In the genomic region with DNA sequence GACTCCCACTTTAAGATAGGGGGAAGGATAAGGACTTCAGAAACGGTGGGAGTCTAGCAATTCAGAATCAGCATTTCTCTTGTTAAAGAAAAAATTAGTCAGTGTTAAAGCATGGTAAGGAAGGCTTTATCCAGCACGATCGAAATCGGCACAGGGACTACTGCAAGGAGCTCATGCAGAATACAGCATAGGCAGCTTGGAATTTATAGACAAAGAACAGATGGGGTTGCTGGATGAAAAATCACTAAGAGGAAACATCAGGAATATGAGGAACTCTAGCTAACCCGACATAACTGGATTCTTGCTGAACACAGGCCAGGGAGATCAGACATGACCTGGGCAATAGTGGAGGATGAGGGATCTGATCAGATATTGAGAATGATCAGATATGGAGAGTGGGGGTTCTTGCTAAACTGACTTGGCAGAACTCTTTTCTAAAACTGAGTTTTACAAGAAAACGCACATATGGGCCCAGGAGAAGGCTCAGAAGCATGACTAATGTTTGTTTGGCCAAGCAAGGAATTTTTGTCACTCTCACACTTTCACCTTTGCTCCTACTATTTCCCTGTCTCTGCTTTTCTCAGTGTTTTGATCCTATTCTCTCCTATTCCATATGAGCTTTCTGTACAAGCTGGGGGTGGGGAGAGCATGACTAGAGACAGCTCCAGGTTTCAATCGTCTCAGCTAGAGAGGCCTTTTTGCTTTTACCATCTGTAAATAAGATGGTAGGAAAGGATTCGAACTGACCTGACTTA, we compare ENCODE assay signal across 19 cellular contexts. TPM values are rescaled to one million over a fixed set of nuclear protein-coding genes. Genes with fewer than 3 reads are reported as not detected.
DNase-seq lines count a peak whose midpoint lies in the region; TF ChIP-seq lines count a peak whose summit lies in the region.
"Had no signal": no experiment of that assay in that cellular context is flagged by ENCODE, and none has a peak within 500 bp of the region (broad histone marks: within the 10 kb centered on the region; RNA-seq: fewer than 3 reads in every experiment).

No MANE protein-coding gene starts in this region.

- H3F3A ChIP-seq in neural progenitor cell (ENCODE audit: low read depth) = peaks cover 56% of the 10 kb centered on the region

- DNase-seq in DMS 273 (lab: John Stamatoyannopoulos, UW; ENCODE audit: unreplicated experiment) = peak; percentile 78
- peak; percentile 45 for DNase-seq in HFF-Myc (ENCODE audit: extremely low read depth, low read depth)
- no peak for DNase-seq in endodermal cell
- no peak for DNase-seq in neural progenitor cell (ENCODE audit: low spot score)
- DNase-seq in effector CD4-positive, alpha-beta T cell = no peak
- no peak for DNase-seq in colonic mucosa
- DNase-seq in nucleus accumbens (lab: John Stamatoyannopoulos, UW) = no peak
- DNase-seq in NCI-H2081 (lab: John Stamatoyannopoulos, UW) = no peak
- DNase-seq: activated CD8-positive, alpha-beta memory T cell treated with anti-CD3 and anti-CD28 coated beads for 24 hours; activated naive CD4-positive, alpha-beta T cell treated with anti-CD3 and anti-CD28 coated beads, Interleukin-2, amount 50 U/mL, for 16 hours; activated T-cell treated with anti-CD3 and anti-CD28 coated beads, Interleukin-2, amount 50 U/mL, for 4 hours; central memory CD4-positive, alpha-beta T cell; effector CD8-positive, alpha-beta T cell; KBM-7; NCI-H187 treated with DMSO at 0.1 percent for 48 hours; NCI-H526; stimulated activated CD4-positive, alpha-beta T cell treated with anti-CD3 and anti-CD28 coated beads, Interleukin-4, amount 100 ng/mL, for 4 hours; upper lobe of left lung had no signal

- WGBS in endodermal cell (ENCODE audit: insufficient coverage in 1 of 2, insufficient read length in 1 of 2), 2 experiments = 68 to 77% methylated on average over 7 to 8 of the region's 8 CpGs

- no peak overlapping the region for H3K4me3 ChIP-seq in HFF-Myc (replicated peaks; ENCODE audit: low read depth, low read length)
- no peak overlapping the region for H3K4me3 ChIP-seq in endodermal cell (ENCODE audit: low read length)
- no peak overlapping the region for H3K4me3 ChIP-seq in neural progenitor cell
- H3K4me3 ChIP-seq in colonic mucosa = no peak overlapping the region
- H3K4me3 ChIP-seq: upper lobe of left lung had no signal

- H4K20me1 ChIP-seq in neural progenitor cell (ENCODE audit: low read depth) = no peaks in the 10 kb centered on the region

- no peak overlapping the region for H2AFZ ChIP-seq in neural progenitor cell (replicated peaks)

- H3K27me3 ChIP-seq in endodermal cell (ENCODE audit: control insufficient read depth, insufficient read depth, low read length, poor library complexity, severe bottlenecking) (no peaks in the 10 kb centered on the region), neural progenitor cell (no peaks in the 10 kb centered on the region), colonic mucosa (no peaks in the 10 kb centered on the region)

- H3K4me3 Mint-ChIP-seq in endodermal cell = no peak overlapping the region
- H3K4me3 Mint-ChIP-seq in neural progenitor cell = peak overlapping the region; percentile 48
- H3K4me3 Mint-ChIP-seq: activated T-cell treated with anti-CD3 and anti-CD28 coated beads, Interleukin-2, amount 50 U/mL, for 4 hours had no signal

- H3K4me1 Mint-ChIP-seq in endodermal cell (peaks cover 42% of the 10 kb centered on the region), neural progenitor cell (peaks cover 67% of the 10 kb centered on the region)

- H3K9ac ChIP-seq in endodermal cell (ENCODE audit: extremely low read depth, low read length, poor library complexity, severe bottlenecking) (no peak overlapping the region), neural progenitor cell (no peak overlapping the region), colonic mucosa (ENCODE audit: low read depth in 2 of 2, low read length in 2 of 2) (no peak overlapping the region)

- H3K36me3 ChIP-seq in endodermal cell (ENCODE audit: control insufficient read depth, insufficient read depth, low read length) = no peaks in the 10 kb centered on the region
- H3K36me3 ChIP-seq in neural progenitor cell = no peaks in the 10 kb centered on the region
- H3K36me3 ChIP-seq in colonic mucosa = no peaks in the 10 kb centered on the region
- H3K36me3 ChIP-seq: upper lobe of left lung had no signal

- peak overlapping the region; percentile 91 for H3K27ac ChIP-seq in endodermal cell (ENCODE audit: low read depth, low read length)
- no peak overlapping the region for H3K27ac ChIP-seq in neural progenitor cell
- no peak overlapping the region for H3K27ac ChIP-seq in colonic mucosa
- H3K27ac ChIP-seq: upper lobe of left lung had no signal

- H3K27ac Mint-ChIP-seq in endodermal cell = no peak overlapping the region
- peak overlapping the region; percentile 100 for H3K27ac Mint-ChIP-seq in neural progenitor cell

- H3K36me3 Mint-ChIP-seq in endodermal cell (ENCODE audit: low read depth) (no peaks in the 10 kb centered on the region), neural progenitor cell (no peaks in the 10 kb centered on the region)

- H3K9me3 ChIP-seq in endodermal cell (ENCODE audit: control insufficient read depth, low read length) (no peaks in the 10 kb centered on the region), neural progenitor cell (ENCODE audit: low read depth) (no peaks in the 10 kb centered on the region), colonic mucosa (no peaks in the 10 kb centered on the region)
- H3K9me3 ChIP-seq: upper lobe of left lung had no signal

- peak overlapping the region; percentile 89 for H3K4me2 ChIP-seq in neural progenitor cell

- H3K27me3 Mint-ChIP-seq in endodermal cell (ENCODE audit: insufficient read depth) (peaks cover 4% of the 10 kb centered on the region), neural progenitor cell (ENCODE audit: insufficient read depth, low read depth) (peaks cover 2% of the 10 kb centered on the region)

- peaks cover 11% of the 10 kb centered on the region for H3K79me2 ChIP-seq in neural progenitor cell (ENCODE audit: low read depth)

- no peak for TF ChIP-seq CTCF in HFF-Myc (IDR thresholded peaks at IDR 0.05; ENCODE audit: low read depth, low read length, missing control alignments)
- TF ChIP-seq CTCF in endodermal cell (conservative IDR thresholded peaks at IDR 0.05) = no peak
- TF ChIP-seq CTCF in neural progenitor cell (IDR thresholded peaks at IDR 0.05) = no peak
- no peak for TF ChIP-seq CTCF in colonic mucosa (IDR thresholded peaks at IDR 0.05)

- intact Hi-C loops in colonic mucosa (cut with DNase I) = loop anchor here (10.0 kb wide), 1 partner anchor 106 kb away; a partner anchor contains a TSS

- H3K9me3 Mint-ChIP-seq in endodermal cell (no peaks in the 10 kb centered on the region), neural progenitor cell (no peaks in the 10 kb centered on the region)
- H3K9me3 Mint-ChIP-seq: activated T-cell treated with anti-CD3 and anti-CD28 coated beads, Interleukin-2, amount 50 U/mL, for 4 hours; neural crest cell had no signal

- H3K4me1 ChIP-seq in endodermal cell (ENCODE audit: control insufficient read depth, insufficient read depth, low read length) (peaks cover 19% of the 10 kb centered on the region), neural progenitor cell (peaks cover 56% of the 10 kb centered on the region), colonic mucosa (no peaks in the 10 kb centered on the region)

RNA-seq across cellular contexts. Expression of a gene that starts 3.9 kb away (rescaled TPM):
- total RNA-seq in endodermal cell = 10 to 100 TPM; 12.0 to 12.4 TPM
- 24.1 TPM for polyA plus RNA-seq in endodermal cell (2013, experiment 1 of 2)
- polyA plus RNA-seq in endodermal cell (2013, experiment 2 of 2) = 23.9 TPM
- total RNA-seq in neural progenitor cell (ENCODE audit: low replicate concordance) = 28.8 and 32.0 TPM in 2 replicates
- 10 to 100 TPM in 1 of 2 donors, 1 to 10 TPM in 1; 8.2 to 11.0 TPM for total RNA-seq in colonic mucosa

RNA-seq across cellular contexts. Expression of a gene that starts 57.3 kb away (rescaled TPM):
- total RNA-seq in endodermal cell (1 to 10 TPM; 2.5 to 4.4 TPM), neural progenitor cell (ENCODE audit: low replicate concordance) (7.7 and 13.5 TPM in 2 replicates), colonic mucosa (1 to 10 TPM; 2.4 to 2.8 TPM)
- 5.2 TPM for polyA plus RNA-seq in endodermal cell (2013, experiment 1 of 2)
- 5.5 TPM for polyA plus RNA-seq in endodermal cell (2013, experiment 2 of 2)

Comparison
In these comparisons a context has a peak if more than half of its experiments do, and no peak if none do; other contexts are left out.
1. DNase-seq: peak in DMS 273 (single experiment) and HFF-Myc (single experiment); none in endodermal cell (single experiment), neural progenitor cell (single experiment), effector CD4-positive, alpha-beta T cell (single experiment), colonic mucosa (single experiment), nucleus accumbens (0 of 56) and NCI-H2081 (0 of 2).